In the genomic region with DNA sequence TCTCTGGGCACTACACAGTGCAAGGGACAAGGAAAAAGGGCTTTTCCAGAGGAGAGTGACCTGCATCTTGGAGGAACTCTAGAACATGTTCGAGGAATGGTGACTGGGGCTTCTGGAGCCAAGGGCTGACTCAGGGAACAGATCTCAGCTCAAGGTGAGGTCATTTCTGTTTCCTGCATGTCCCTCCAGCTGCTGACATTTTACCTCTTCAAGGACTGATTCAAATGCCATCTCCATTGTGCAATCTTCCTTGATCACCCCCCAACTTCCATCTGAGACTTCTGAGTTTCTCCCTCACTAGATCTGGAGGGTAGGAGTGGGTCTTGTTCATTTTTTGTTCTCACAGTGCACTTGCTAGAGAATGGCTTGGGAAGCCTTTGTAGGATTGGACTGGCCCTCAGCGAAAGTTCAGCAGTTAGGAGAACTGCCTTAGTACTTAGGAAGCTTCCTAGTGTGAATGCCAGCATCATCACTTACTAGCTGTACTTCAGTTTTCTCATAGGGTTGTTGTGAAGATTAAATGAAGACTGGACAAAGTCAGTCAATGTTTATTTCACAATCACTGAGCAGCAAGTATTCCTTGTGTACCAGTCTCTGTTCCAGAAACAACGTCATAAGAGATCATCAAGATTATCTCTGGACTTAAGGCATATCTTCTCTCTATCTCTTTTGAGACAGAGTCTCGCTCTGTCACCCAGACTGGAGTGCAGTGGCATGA, we compare ENCODE assay signal across 1 cellular context.
TF ChIP-seq lines count a peak whose summit lies in the region.

No MANE protein-coding gene starts in this region.

TF ChIP-seq in WTC11, 78 proteins besides CTCF, POLR2A, EP300 and RAD21 (continued from another document):
- TF ChIP-seq, protein P1, sequence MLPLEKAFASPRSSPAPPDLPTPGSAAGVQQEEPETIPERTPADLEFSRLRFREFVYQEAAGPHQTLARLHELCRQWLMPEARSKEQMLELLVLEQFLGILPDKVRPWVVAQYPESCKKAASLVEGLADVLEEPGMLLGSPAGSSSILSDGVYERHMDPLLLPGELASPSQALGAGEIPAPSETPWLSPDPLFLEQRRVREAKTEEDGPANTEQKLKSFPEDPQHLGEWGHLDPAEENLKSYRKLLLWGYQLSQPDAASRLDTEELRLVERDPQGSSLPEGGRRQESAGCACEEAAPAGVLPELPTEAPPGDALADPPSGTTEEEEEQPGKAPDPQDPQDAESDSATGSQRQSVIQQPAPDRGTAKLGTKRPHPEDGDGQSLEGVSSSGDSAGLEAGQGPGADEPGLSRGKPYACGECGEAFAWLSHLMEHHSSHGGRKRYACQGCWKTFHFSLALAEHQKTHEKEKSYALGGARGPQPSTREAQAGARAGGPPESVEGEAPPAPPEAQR (CRISPR knock-in tag; IDR thresholded peaks at IDR 0.05): no peak
